8 cellular contexts compared by ENCODE assay signal in the genomic region with DNA sequence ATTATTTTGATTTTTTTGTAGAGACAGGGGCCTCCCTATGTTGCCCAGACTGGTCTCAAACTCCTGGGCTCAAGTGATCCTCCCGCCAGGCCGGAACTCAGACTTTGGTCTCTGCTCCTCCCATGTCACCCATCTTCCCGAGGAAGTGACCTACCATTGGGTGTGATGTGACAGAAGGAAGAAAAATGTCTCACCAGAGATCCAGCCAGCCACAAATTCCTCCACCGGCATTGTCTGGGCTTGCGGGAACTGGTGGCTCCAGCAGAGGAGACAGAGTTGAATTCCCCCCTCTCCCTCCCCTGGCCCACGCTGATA. TPM values are rescaled to one million over a fixed set of nuclear protein-coding genes. Genes with fewer than 3 reads are reported as not detected.
DNase-seq lines count a peak whose midpoint lies in the region; FAIRE-seq and TF ChIP-seq lines count a peak whose summit lies in the region.

No MANE protein-coding gene starts in this region.

- H3K36me3 Mint-ChIP-seq in activated naive CD8-positive, alpha-beta T cell, result no peaks in the 10 kb centered on the region

- peak overlapping the region; percentile 67 for H3K4me2 ChIP-seq in keratinocyte (ENCODE audit: control insufficient read depth, extremely low read depth, insufficient read depth, low read depth, low read length)

- no peaks in the 10 kb centered on the region for H3K36me3 ChIP-seq in keratinocyte (ENCODE audit: control insufficient read depth in 2 of 2, extremely low read depth in 1 of 2, insufficient read depth in 2 of 2, low read length in 2 of 2)
- H3K36me3 ChIP-seq in subcutaneous abdominal adipose tissue (ENCODE audit: control insufficient read depth in 5 of 5, insufficient read depth in 5 of 5, low read length in 5 of 5), result peaks cover 0 to 6% (median 0%) of the 10 kb centered on the region in 5 donors

- no peaks in the 10 kb centered on the region for H3K27me3 ChIP-seq in keratinocyte (ENCODE audit: control insufficient read depth, extremely low read depth, insufficient read depth, low read length)
- peaks cover 0 to 6% (median 0%) of the 10 kb centered on the region in 5 donors for H3K27me3 ChIP-seq in subcutaneous abdominal adipose tissue (ENCODE audit: control insufficient read depth in 5 of 5, insufficient read depth in 4 of 5, low read length in 5 of 5)

- H3K27ac ChIP-seq in keratinocyte (ENCODE audit: control insufficient read depth, insufficient read depth, low read length), result peak overlapping the region; percentile 95
- H3K27ac ChIP-seq in subcutaneous abdominal adipose tissue (ENCODE audit: low read depth, low read length), result peak overlapping the region; percentile 100

- peaks cover 2% of the 10 kb centered on the region for H3K79me2 ChIP-seq in keratinocyte (ENCODE audit: control insufficient read depth, insufficient read depth, low read length)

- H3K9ac ChIP-seq in keratinocyte (ENCODE audit: control insufficient read depth, extremely low read depth, insufficient read depth, low read length) (peak overlapping the region; percentile 84), subcutaneous abdominal adipose tissue (ENCODE audit: low read length in 5 of 5) (peak overlapping the region; percentile 75 to 90 (median 83))

- DNase-seq in stimulated activated CD4-positive, alpha-beta T cell treated with anti-CD3 and anti-CD28 coated beads, Interleukin-2, amount 100 ng/mL, for 4 hours (ENCODE audit: low read depth), result peak; percentile 19
- DNase-seq in stimulated activated CD4-positive, alpha-beta T cell treated with anti-CD3 and anti-CD28 coated beads, Interleukin-1b, Interleukin-23, amount 100 ng/mL, for 48 hours, result no peak
- DNase-seq in HuH-7 (ENCODE audit: low spot score), result peak; percentile 52
- DNase-seq in keratinocyte (ENCODE audit: low read depth, low spot score), result peak; percentile 55
- no peak for DNase-seq in activated gamma-delta T cell (lab: John Stamatoyannopoulos, UW)
- DNase-seq in HK-2 (ENCODE audit: unreplicated experiment), result no peak

- peak overlapping the region; percentile 70 for H2AFZ ChIP-seq in keratinocyte (ENCODE audit: control insufficient read depth, low read length)

- H3K9me3 ChIP-seq in keratinocyte (ENCODE audit: control insufficient read depth, low read depth, low read length) (no peaks in the 10 kb centered on the region), subcutaneous abdominal adipose tissue (ENCODE audit: control insufficient read depth in 5 of 5, low read length in 5 of 5) (no peaks in the 10 kb centered on the region)

- H4K20me1 ChIP-seq in keratinocyte (ENCODE audit: control insufficient read depth, extremely low read depth, insufficient read depth, low read length), result no peaks in the 10 kb centered on the region

- H3K4me3 ChIP-seq in keratinocyte (ENCODE audit: control insufficient read depth in 2 of 3, extremely low read depth in 1 of 3, insufficient read depth in 2 of 3, low read depth in 1 of 3, low read length in 3 of 3), result peak overlapping the region in 2 of 3 experiments; percentile 29 to 36
- peak overlapping the region; percentile 61 to 66 (median 64) for H3K4me3 ChIP-seq in subcutaneous abdominal adipose tissue (ENCODE audit: low read depth in 1 of 5, low read length in 5 of 5)

- H3K4me1 ChIP-seq in keratinocyte (ENCODE audit: control insufficient read depth, extremely low read depth, insufficient read depth, low read length) (peaks cover 39% of the 10 kb centered on the region), subcutaneous abdominal adipose tissue (ENCODE audit: control insufficient read depth in 5 of 5, insufficient read depth in 5 of 5, low read length in 5 of 5) (peaks cover 24 to 62% (median 44%) of the 10 kb centered on the region in 5 donors)

- H3K9me3 Mint-ChIP-seq in activated naive CD8-positive, alpha-beta T cell (ENCODE audit: low read depth), result no peaks in the 10 kb centered on the region

- no peak for TF ChIP-seq CTCF in keratinocyte (optimal IDR thresholded peaks at IDR 0.05 in 1 of 3, IDR thresholded peaks at IDR 0.05 in 1 of 3, conservative IDR thresholded peaks at IDR 0.05 in 1 of 3; ENCODE audit: extremely low read depth in 1 of 3, insufficient read depth in 2 of 3, low read length in 3 of 3)

- peaks cover 46% of the 10 kb centered on the region for H3K4me1 Mint-ChIP-seq in activated naive CD8-positive, alpha-beta T cell (ENCODE audit: low read depth)

- no peaks in the 10 kb centered on the region for H3K9me1 ChIP-seq in keratinocyte (ENCODE audit: control insufficient read depth, extremely low read depth, insufficient read depth, low read length)

- H3K4me3 Mint-ChIP-seq in activated naive CD8-positive, alpha-beta T cell, result peak overlapping the region; percentile 91

- FAIRE-seq in keratinocyte (lab: Jason Lieb, UNC), result peak; percentile 51

- dilution Hi-C loops in keratinocyte (cut with MboI; ENCODE audit: extremely low pct_ligation_motif_present, low sequenced_read_pairs), result no loop called here

- no peaks in the 10 kb centered on the region for H3K27me3 Mint-ChIP-seq in activated naive CD8-positive, alpha-beta T cell

- H3K27ac Mint-ChIP-seq in activated naive CD8-positive, alpha-beta T cell, result peak overlapping the region; percentile 98

RNA-seq across cellular contexts. Expression of gene SLC25A45, which starts 0.8 kb away (rescaled TPM):
- polyA plus RNA-seq in keratinocyte, result 0.20 to 0.46 TPM (median 0.25 TPM) in 3 replicates
- 0.25 TPM for polyA plus RNA-seq in keratinocyte (2011; ENCODE audit: low read depth)
- polyA plus RNA-seq in keratinocyte (2011; cell fraction: cytosol; rRNA removed), result 0.10 and 0.12 TPM in 2 replicates
- polyA plus RNA-seq in keratinocyte (2011; cell fraction: nucleus; rRNA removed), result 1.1 and 1.2 TPM in 2 replicates
- polyA plus RNA-seq in keratinocyte (2012; ENCODE audit: low replicate concordance), result 0.50 and 0.66 TPM in 2 replicates
- 0.30 to 0.93 TPM (median 0.59 TPM) in 3 replicates for polyA minus RNA-seq in keratinocyte
- polyA minus RNA-seq in keratinocyte (2011; cell fraction: cytosol; rRNA and poly(A)+ RNA removed), result not detected
- polyA minus RNA-seq in keratinocyte (2011; cell fraction: nucleus; rRNA and poly(A)+ RNA removed), result 0.95 and 1.4 TPM in 2 replicates

RNA-seq across cellular contexts. Expression of gene FRMD8, which starts 4.8 kb away (rescaled TPM):
- polyA plus RNA-seq in keratinocyte, result 24.1 to 47.3 TPM (median 25.0 TPM) in 3 replicates
- 8.5 TPM for polyA plus RNA-seq in keratinocyte (2011; ENCODE audit: low read depth)
- 20.8 and 29.3 TPM in 2 replicates for polyA plus RNA-seq in keratinocyte (2011; cell fraction: cytosol; rRNA removed)
- polyA plus RNA-seq in keratinocyte (2011; cell fraction: nucleus; rRNA removed), result 58.8 and 74.9 TPM in 2 replicates
- 20.8 and 30.9 TPM in 2 replicates for polyA plus RNA-seq in keratinocyte (2012; ENCODE audit: low replicate concordance)
- polyA minus RNA-seq in keratinocyte, result 28.2 to 54.5 TPM (median 34.5 TPM) in 3 replicates
- polyA minus RNA-seq in keratinocyte (2011; cell fraction: cytosol; rRNA and poly(A)+ RNA removed), result 64.1 TPM
- 56.0 and 58.9 TPM in 2 replicates for polyA minus RNA-seq in keratinocyte (2011; cell fraction: nucleus; rRNA and poly(A)+ RNA removed)

RNA-seq across cellular contexts. Expression of gene TIGD3, which starts 27.1 kb away (rescaled TPM):
- polyA plus RNA-seq in keratinocyte, result 0.04 to 0.05 TPM in 2 of 3 replicates, not detected in the other
- 0.56 TPM for polyA plus RNA-seq in keratinocyte (2011; ENCODE audit: low read depth)
- 0.05 TPM in 1 of 2 replicates, not detected in the other for polyA plus RNA-seq in keratinocyte (2011; cell fraction: cytosol; rRNA removed)
- polyA plus RNA-seq in keratinocyte (2011; cell fraction: nucleus; rRNA removed), result 0.23 and 0.32 TPM in 2 replicates
- 0.05 and 0.23 TPM in 2 replicates for polyA plus RNA-seq in keratinocyte (2012; ENCODE audit: low replicate concordance)
- not detected in 3 replicates for polyA minus RNA-seq in keratinocyte
- not detected for polyA minus RNA-seq in keratinocyte (2011; cell fraction: cytosol; rRNA and poly(A)+ RNA removed)
- polyA minus RNA-seq in keratinocyte (2011; cell fraction: nucleus; rRNA and poly(A)+ RNA removed), result not detected in 2 replicates

RNA-seq across cellular contexts. Expression of gene NEAT1, which starts 40.9 kb away (rescaled TPM):
- 66.5 to 270 TPM (median 171 TPM) in 3 replicates for polyA plus RNA-seq in keratinocyte
- 1,124 TPM for polyA plus RNA-seq in keratinocyte (2011; ENCODE audit: low read depth)
- polyA plus RNA-seq in keratinocyte (2011; cell fraction: cytosol; rRNA removed), result 5.3 and 11.3 TPM in 2 replicates
- 1,267 and 1,668 TPM in 2 replicates for polyA plus RNA-seq in keratinocyte (2011; cell fraction: nucleus; rRNA removed)
- polyA plus RNA-seq in keratinocyte (2012; ENCODE audit: low replicate concordance), result 218 and 908 TPM in 2 replicates
- polyA minus RNA-seq in keratinocyte, result 73.3 to 442 TPM (median 228 TPM) in 3 replicates
- polyA minus RNA-seq in keratinocyte (2011; cell fraction: cytosol; rRNA and poly(A)+ RNA removed), result 8.4 TPM
- 402 and 1,225 TPM in 2 replicates for polyA minus RNA-seq in keratinocyte (2011; cell fraction: nucleus; rRNA and poly(A)+ RNA removed)

RNA-seq across cellular contexts. Expression of gene DPF2, which starts 48.0 kb away (rescaled TPM):
- 14.5 to 43.9 TPM (median 16.8 TPM) in 3 replicates for polyA plus RNA-seq in keratinocyte
- polyA plus RNA-seq in keratinocyte (2011; ENCODE audit: low read depth), result 15.6 TPM
- 25.9 and 28.3 TPM in 2 replicates for polyA plus RNA-seq in keratinocyte (2011; cell fraction: cytosol; rRNA removed)
- 62.6 and 66.3 TPM in 2 replicates for polyA plus RNA-seq in keratinocyte (2011; cell fraction: nucleus; rRNA removed)
- 26.6 and 28.8 TPM in 2 replicates for polyA plus RNA-seq in keratinocyte (2012; ENCODE audit: low replicate concordance)
- polyA minus RNA-seq in keratinocyte, result 23.0 to 75.8 TPM (median 23.5 TPM) in 3 replicates
- polyA minus RNA-seq in keratinocyte (2011; cell fraction: cytosol; rRNA and poly(A)+ RNA removed), result 19.8 TPM
- 15.9 and 26.8 TPM in 2 replicates for polyA minus RNA-seq in keratinocyte (2011; cell fraction: nucleus; rRNA and poly(A)+ RNA removed)

Comparison
In these comparisons a context has a peak if more than half of its experiments do, and no peak if none do; other contexts are left out.
1. DNase-seq: peak in stimulated activated CD4-positive, alpha-beta T cell treated with anti-CD3 and anti-CD28 coated beads, Interleukin-2, amount 100 ng/mL, for 4 hours (single experiment), HuH-7 (single experiment) and keratinocyte (single experiment); none in stimulated activated CD4-positive, alpha-beta T cell treated with anti-CD3 and anti-CD28 coated beads, Interleukin-1b, Interleukin-23, amount 100 ng/mL, for 48 hours (single experiment), activated gamma-delta T cell (single experiment) and HK-2 (single experiment).